In genomic region chr2:122172812-122173211, GRCh38 we compare ENCODE assay signal across 34 cellular contexts.
DNase-seq lines count a peak whose midpoint lies in the region; ATAC-seq, FAIRE-seq and TF ChIP-seq lines count a peak whose summit lies in the region.
"Had no signal": no experiment of that assay in that cellular context is flagged by ENCODE, and none has a peak within 500 bp of the region (broad histone marks: within the 10 kb centered on the region; RNA-seq: fewer than 3 reads in every experiment).

No MANE protein-coding gene starts in this region.

- no TSS peak for BruUV-seq in HepG2 (replicated peaks; lab: Mats Ljungman, UMichigan)

- H2BK120ac ChIP-seq in trophoblast cell (ENCODE audit: insufficient read depth, low read length, poor library complexity), result no peak overlapping the region

- 0% methylated on average over 2 of the region's 2 CpGs for WGBS in HepG2 (ENCODE audit: low lambda C conversion rate)
- WGBS in right lobe of liver (ENCODE audit: insufficient coverage, low coverage, low lambda C conversion rate, missing lambda C conversion rate), result 60% methylated on average over 2 of the region's 2 CpGs
- WGBS in GM23248 (ENCODE audit: low coverage in 1 of 2, low lambda C conversion rate in 2 of 2, missing lambda C conversion rate in 2 of 2), 2 experiments, result 64 to 77% methylated on average over 2 of the region's 2 CpGs
- WGBS in trophoblast cell (ENCODE audit: extremely low coverage, insufficient coverage, insufficient read length), result no CpG with 5 or more reads among the region's 2 CpGs

- no peaks in the 10 kb centered on the region for H3K79me2 ChIP-seq in HepG2 (ENCODE audit: insufficient read depth, low read length)
- H3K79me2 ChIP-seq in GM23248 (ENCODE audit: insufficient read depth), result no peaks in the 10 kb centered on the region
- no peaks in the 10 kb centered on the region for H3K79me2 ChIP-seq in trophoblast cell (ENCODE audit: control insufficient read depth, insufficient read depth, low read length, poor library complexity)

- H2AFZ ChIP-seq in HepG2 (ENCODE audit: low read length) (no peak overlapping the region), GM23248 (no peak overlapping the region), trophoblast cell (ENCODE audit: insufficient read depth, low read length, poor library complexity) (no peak overlapping the region)

- FAIRE-seq in HepG2 (lab: Jason Lieb, UNC), result no peak
- FAIRE-seq: A204.1, A549, D721Med had no signal

- TF ChIP-seq CTCF in HepG2 (CRISPR knock-in tag; IDR thresholded peaks at IDR 0.05) (no peak), right lobe of liver (IDR thresholded peaks at IDR 0.05) (no peak)

- no peak for TF ChIP-seq POLR2A in HepG2 (IDR thresholded peaks at IDR 0.05; ENCODE audit: insufficient read depth in 1 of 2, low read depth in 2 of 2, low read length in 2 of 2)
- TF ChIP-seq POLR2A in right lobe of liver (IDR thresholded peaks at IDR 0.05), result no peak

- H3K4ac ChIP-seq in trophoblast cell (ENCODE audit: low read depth, low read length), result no peak overlapping the region

- H2AK5ac ChIP-seq in trophoblast cell (ENCODE audit: low read length), result no peak overlapping the region

- H3K27ac ChIP-seq in HepG2 (ENCODE audit: extremely low read length, insufficient read depth, low read length) (no peak overlapping the region), right lobe of liver (no peak overlapping the region), GM23248 (no peak overlapping the region), trophoblast cell (ENCODE audit: low read depth, low read length) (no peak overlapping the region)
- H3K27ac ChIP-seq: 22Rv1; A549; BLaER1; BLaER1 treated with 17β-estradiol and CSF1 and Interleukin-3, amounts not matched to agents 10 nM and 100 nM; C4-2B had no signal

- TF ChIP-seq EP300 in HepG2 (IDR thresholded peaks at IDR 0.05; ENCODE audit: low read depth in 2 of 2, low read length in 2 of 2) (no peak), HepG2 (CRISPR knock-in tag; IDR thresholded peaks at IDR 0.05; ENCODE audit: borderline replicate concordance) (no peak)

- no peaks in the 10 kb centered on the region for H3K36me3 Mint-ChIP-seq in stimulated activated naive B cell treated with anti-CD40 and anti-IgM and Interleukin-4, amounts not matched to agents 10 μg/mL and 1 μg/mL and 100 μg/mL, for 72 hours
- H3K36me3 Mint-ChIP-seq: CD14-positive monocyte; CD4-positive, alpha-beta memory T cell; CD4-positive, CD25-positive, alpha-beta regulatory T cell; CD8-positive, alpha-beta memory T cell; CD8-positive, alpha-beta T cell had no signal

- no peak overlapping the region for H4K91ac ChIP-seq in trophoblast cell (ENCODE audit: low read depth, low read length)

- H3K4me3 ChIP-seq in HepG2 (replicated peaks in 1 of 3; ENCODE audit: insufficient read depth in 1 of 3, low read depth in 2 of 3, low read length in 3 of 3), result no peak overlapping the region
- H3K4me3 ChIP-seq in right lobe of liver, result no peak overlapping the region
- no peak overlapping the region for H3K4me3 ChIP-seq in GM23248
- no peak overlapping the region for H3K4me3 ChIP-seq in trophoblast cell (ENCODE audit: low read depth, low read length)
- H3K4me3 ChIP-seq: A549; BLaER1; BLaER1 treated with 17β-estradiol and CSF1 and Interleukin-3, amounts not matched to agents 10 nM and 100 nM had no signal

- H3F3A ChIP-seq in GM23248 (ENCODE audit: insufficient read depth), result no peaks in the 10 kb centered on the region

- H2BK5ac ChIP-seq in trophoblast cell (ENCODE audit: low read depth, low read length, poor library complexity), result no peak overlapping the region

- CTCF ChIA-PET in HepG2 (lab: Yijun Ruan, JAX; ENCODE audit: low intra/inter-chr PET ratio, low total read pairs), result no interaction called here

- no peaks in the 10 kb centered on the region for H3K79me1 ChIP-seq in trophoblast cell (ENCODE audit: low read length)

- no peak overlapping the region for H3K27ac Mint-ChIP-seq in stimulated activated naive B cell treated with anti-CD40 and anti-IgM and Interleukin-4, amounts not matched to agents 10 μg/mL and 1 μg/mL and 100 μg/mL, for 72 hours
- H3K27ac Mint-ChIP-seq: B cell; CD14-positive monocyte; CD4-positive, alpha-beta memory T cell; CD4-positive, alpha-beta T cell; CD4-positive, CD25-positive, alpha-beta regulatory T cell; CD8-positive, alpha-beta memory T cell; CD8-positive, alpha-beta T cell had no signal

- POLR2A ChIA-PET in HepG2 (lab: Yijun Ruan, JAX), result no interaction called here

- peaks cover 0 to 2% of the 10 kb centered on the region in 2 donors for H3K9me3 Mint-ChIP-seq in stimulated activated naive B cell treated with anti-CD40 and anti-IgM and Interleukin-4, amounts not matched to agents 10 μg/mL and 1 μg/mL and 100 μg/mL, for 72 hours
- H3K9me3 Mint-ChIP-seq: CD4-positive, alpha-beta memory T cell; CD4-positive, alpha-beta T cell; CD4-positive, CD25-positive, alpha-beta regulatory T cell; CD8-positive, alpha-beta memory T cell; CD8-positive, alpha-beta T cell had no signal

- TF ChIP-seq RAD21 in HepG2 (CRISPR knock-in tag; IDR thresholded peaks at IDR 0.05), result no peak

- H3K4me2 ChIP-seq in HepG2 (ENCODE audit: low read depth, low read length) (no peak overlapping the region), GM23248 (ENCODE audit: unreplicated experiment) (no peak overlapping the region), trophoblast cell (ENCODE audit: low read length) (no peak overlapping the region)
- H3K4me2 ChIP-seq: A549; BLaER1; BLaER1 treated with 17β-estradiol and CSF1 and Interleukin-3, amounts not matched to agents 10 nM and 100 nM had no signal

- no peak overlapping the region for H3K14ac ChIP-seq in trophoblast cell (ENCODE audit: low read length)

- no peak overlapping the region for H4K8ac ChIP-seq in trophoblast cell (ENCODE audit: low read depth, low read length)

- H3K4me3 Mint-ChIP-seq in stimulated activated naive B cell treated with anti-CD40 and anti-IgM and Interleukin-4, amounts not matched to agents 10 μg/mL and 1 μg/mL and 100 μg/mL, for 72 hours, result no peak overlapping the region
- H3K4me3 Mint-ChIP-seq: B cell; CD14-positive monocyte; CD4-positive, alpha-beta memory T cell; CD4-positive, alpha-beta T cell; CD4-positive, CD25-positive, alpha-beta regulatory T cell; CD8-positive, alpha-beta memory T cell; CD8-positive, alpha-beta T cell had no signal

- intact Hi-C loops in HepG2 (cut with micrococcal nuclease; ENCODE audit: unreplicated experiment) (no loop called here), right lobe of liver (cut with DNase I) (no loop called here)

- no peaks in the 10 kb centered on the region for H3K27me3 Mint-ChIP-seq in stimulated activated naive B cell treated with anti-CD40 and anti-IgM and Interleukin-4, amounts not matched to agents 10 μg/mL and 1 μg/mL and 100 μg/mL, for 72 hours
- H3K27me3 Mint-ChIP-seq: B cell; CD4-positive, alpha-beta memory T cell; CD4-positive, alpha-beta T cell; CD4-positive, CD25-positive, alpha-beta regulatory T cell had no signal

- no peaks in the 10 kb centered on the region for H3K4me1 Mint-ChIP-seq in stimulated activated naive B cell treated with anti-CD40 and anti-IgM and Interleukin-4, amounts not matched to agents 10 μg/mL and 1 μg/mL and 100 μg/mL, for 72 hours
- H3K4me1 Mint-ChIP-seq: B cell; CD14-positive monocyte; CD4-positive, alpha-beta memory T cell; CD4-positive, CD25-positive, alpha-beta regulatory T cell; CD8-positive, alpha-beta memory T cell had no signal

- no peak for DNase-seq in HepG2 (ENCODE audit: low spot score)
- DNase-seq in right lobe of liver, result no peak
- DNase-seq in EH (ENCODE audit: low read depth), result peak; percentile 1
- DNase-seq in GM23248, result peak; percentile 3
- DNase-seq in trophoblast cell, result peak; percentile 19 to 53
- no peak for DNase-seq in NCI-H187 (lab: John Stamatoyannopoulos, UW)
- no peak for DNase-seq in stimulated activated naive B cell treated with anti-CD40 and anti-IgM and Interleukin-4, amounts not matched to agents 10 μg/mL and 1 μg/mL and 100 μg/mL, for 72 hours
- no peak for DNase-seq in CD1c-positive myeloid dendritic cell (ENCODE audit: extremely low spot score)
- DNase-seq: 8988T; ACHN; AML-193; BE2C; C1 segment of cervical spinal cord; Caco-2; Calu3; CD4-positive, alpha-beta memory T cell; CD4-positive, alpha-beta T cell; CD4-positive, CD25-positive, alpha-beta regulatory T cell; CD8-positive, alpha-beta memory T cell; CD8-positive, alpha-beta T cell; DMS 273 treated with DMSO at 0.1 percent for 48 hours; DMS79; DMS79 treated with DMSO at 0.1 percent for 48 hours; DND-41; EL had no signal

- H3K9me3 ChIP-seq in HepG2 (ENCODE audit: low read length), result no peaks in the 10 kb centered on the region
- H3K9me3 ChIP-seq in right lobe of liver, result no peaks in the 10 kb centered on the region
- no peaks in the 10 kb centered on the region for H3K9me3 ChIP-seq in GM23248 (ENCODE audit: low read depth)
- H3K9me3 ChIP-seq in trophoblast cell (ENCODE audit: insufficient read depth, low read depth, low read length), result no peaks in the 10 kb centered on the region
- H3K9me3 ChIP-seq: A549; BE2C; BLaER1; BLaER1 treated with 17β-estradiol and CSF1 and Interleukin-3, amounts not matched to agents 10 nM and 100 nM; Caco-2 had no signal

- H3K36me3 ChIP-seq in HepG2 (replicated peaks in 1 of 2; ENCODE audit: control insufficient read depth in 1 of 2, insufficient read depth in 2 of 2, low read length in 2 of 2) (no peaks in the 10 kb centered on the region), right lobe of liver (no peaks in the 10 kb centered on the region), GM23248 (ENCODE audit: low read depth) (no peaks in the 10 kb centered on the region), trophoblast cell (ENCODE audit: control insufficient read depth in 1 of 2, insufficient read depth in 2 of 2, low read length in 2 of 2) (no peaks in the 10 kb centered on the region)
- H3K36me3 ChIP-seq: BE2C; BLaER1; BLaER1 treated with 17β-estradiol and CSF1 and Interleukin-3, amounts not matched to agents 10 nM and 100 nM had no signal

- in situ Hi-C loops in HepG2 (cut with HindIII; ENCODE audit: extremely low pct_ligation_motif_present, low pct_unique_long_range_greater_than_20kb), result no loop called here
- in situ Hi-C loops in GM23248 (cut with MboI), result no loop called here

- no peaks in the 10 kb centered on the region for H3K4me1 ChIP-seq in HepG2 (ENCODE audit: insufficient read depth, low read length)
- H3K4me1 ChIP-seq in right lobe of liver, result no peaks in the 10 kb centered on the region
- H3K4me1 ChIP-seq in GM23248 (ENCODE audit: insufficient read depth), result no peaks in the 10 kb centered on the region
- no peaks in the 10 kb centered on the region for H3K4me1 ChIP-seq in trophoblast cell (ENCODE audit: control insufficient read depth in 1 of 2, insufficient read depth in 2 of 2, low read length in 2 of 2)
- H3K4me1 ChIP-seq: A549, BE2C, Caco-2 had no signal

- no peak overlapping the region for H3K23ac ChIP-seq in trophoblast cell (ENCODE audit: low read length)

- no peaks in the 10 kb centered on the region for H4K20me1 ChIP-seq in HepG2 (ENCODE audit: insufficient read depth, low read length)
- no peaks in the 10 kb centered on the region for H4K20me1 ChIP-seq in GM23248 (ENCODE audit: insufficient read depth)
- H4K20me1 ChIP-seq: BLaER1; BLaER1 treated with 17β-estradiol and CSF1 and Interleukin-3, amounts not matched to agents 10 nM and 100 nM had no signal

- no peaks in the 10 kb centered on the region for H3K9me2 ChIP-seq in GM23248 (ENCODE audit: insufficient read depth)

- H3K9ac ChIP-seq in HepG2 (ENCODE audit: insufficient read depth, low read depth, low read length) (no peak overlapping the region), GM23248 (no peak overlapping the region), trophoblast cell (ENCODE audit: low read length) (no peak overlapping the region)
- H3K9ac ChIP-seq: BLaER1; BLaER1 treated with 17β-estradiol and CSF1 and Interleukin-3, amounts not matched to agents 10 nM and 100 nM had no signal

- H3K18ac ChIP-seq in trophoblast cell (ENCODE audit: low read length), result no peak overlapping the region

- H4K12ac ChIP-seq in trophoblast cell (ENCODE audit: low read depth, low read length), result no peak overlapping the region

- no peaks in the 10 kb centered on the region; a peak in 2 of 5 replicates for H3K27me3 ChIP-seq in HepG2 (ENCODE audit: control insufficient read depth in 1 of 2, insufficient read depth in 2 of 2, low read length in 2 of 2)
- no peaks in the 10 kb centered on the region for H3K27me3 ChIP-seq in right lobe of liver
- H3K27me3 ChIP-seq in GM23248 (replicated peaks; ENCODE audit: insufficient read depth), result no peaks in the 10 kb centered on the region
- H3K27me3 ChIP-seq in trophoblast cell (ENCODE audit: insufficient read depth, low read length), result no peaks in the 10 kb centered on the region
- H3K27me3 ChIP-seq: BE2C; BLaER1; BLaER1 treated with 17β-estradiol and CSF1 and Interleukin-3, amounts not matched to agents 10 nM and 100 nM had no signal

- no peak overlapping the region for H2BK12ac ChIP-seq in trophoblast cell (ENCODE audit: low read length)

- ATAC-seq in HepG2 (no peak), right lobe of liver (no peak)
- ATAC-seq in stimulated activated naive B cell treated with anti-CD40 and anti-IgM and Interleukin-4, amounts not matched to agents 10 μg/mL and 1 μg/mL and 100 μg/mL, for 72 hours (replicated peaks), result no peak
- ATAC-seq: A549; CD8-positive, alpha-beta T cell had no signal

Comparison
In these comparisons a context has a peak if more than half of its experiments do, and no peak if none do; other contexts are left out.
1. DNase-seq: peak in EH (single experiment), GM23248 (single experiment) and trophoblast cell (2 of 2); none in HepG2 (single experiment), right lobe of liver (0 of 3), NCI-H187 (0 of 2), stimulated activated naive B cell treated with anti-CD40 and anti-IgM and Interleukin-4, amounts not matched to agents 10 μg/mL and 1 μg/mL and 100 μg/mL, for 72 hours (single experiment) and CD1c-positive myeloid dendritic cell (single experiment).